Comparison of ENCODE assay signal across 2 cellular contexts in genomic region chr13:83941669-83942335, GRCh38.
TF ChIP-seq lines count a peak whose summit lies in the region.

No MANE protein-coding gene starts in this region.

TF ChIP-seq in HEK293, 187 proteins besides CTCF, POLR2A, EP300 and RAD21 (continued from another document):
- TF ChIP-seq KLF8 (tag by site-specific recombination; IDR thresholded peaks at IDR 0.05) (no peak), SETDB1 (IDR thresholded peaks at IDR 0.05; ENCODE audit: insufficient read length, low read length) (peak; percentile 85), ZNF302 (tag by site-specific recombination; IDR thresholded peaks at IDR 0.05; ENCODE audit: low read depth) (no peak), ZNF266 (tag by site-specific recombination; IDR thresholded peaks at IDR 0.05; ENCODE audit: low read depth) (no peak), ZNF133 (tag by site-specific recombination; IDR thresholded peaks at IDR 0.05) (no peak), SCRT2 (tag by site-specific recombination; IDR thresholded peaks at IDR 0.05) (no peak), REST (tag by site-specific recombination; IDR thresholded peaks at IDR 0.05) (no peak), ZBTB48 (tag by site-specific recombination; IDR thresholded peaks at IDR 0.05) (no peak), ZFP3 (tag by site-specific recombination; IDR thresholded peaks at IDR 0.05; ENCODE audit: low read depth) (no peak), TRIM28 (IDR thresholded peaks at IDR 0.05; ENCODE audit: borderline replicate concordance, low read length) (peak; percentile 79; the same call in 1 of the 2 replicates), KLF10 (tag by site-specific recombination; IDR thresholded peaks at IDR 0.05) (no peak)

TF ChIP-seq in H1, 55 proteins besides CTCF, POLR2A, EP300 and RAD21:
- TF ChIP-seq SIX5 (IDR thresholded peaks at IDR 0.05; ENCODE audit: low read depth, low read length) (no peak), HDAC2 (IDR thresholded peaks at IDR 0.05; ENCODE audit: borderline replicate concordance in 1 of 2, low read depth in 2 of 2, low read length in 2 of 2) (0 out of 4 replicates have a peak, but pooled peaks have one; percentile 18 to 74), EZH2 (IDR thresholded peaks at IDR 0.05; ENCODE audit: low read depth, low read length, severe bottlenecking) (no peak), TAF1 (IDR thresholded peaks at IDR 0.05; ENCODE audit: low read depth, low read length) (peak; percentile 51; the same call in 1 of the 2 replicates), POU5F1 (IDR thresholded peaks at IDR 0.05; ENCODE audit: low read depth, low read length) (no peak), TBP (IDR thresholded peaks at IDR 0.05; ENCODE audit: low read depth, low read length) (no peak), CHD7 (IDR thresholded peaks at IDR 0.05; ENCODE audit: insufficient replicate concordance, low read length) (peak; percentile 68), YY1 (IDR thresholded peaks at IDR 0.05; ENCODE audit: low read depth, low read length) (peak; percentile 73), SP1 (IDR thresholded peaks at IDR 0.05; ENCODE audit: low read depth, low read length) (peak; percentile 77), BACH1 (IDR thresholded peaks at IDR 0.05; ENCODE audit: low read length) (no peak), TEAD4 (IDR thresholded peaks at IDR 0.05; ENCODE audit: low read depth, low read length) (0 out of 2 replicates have a peak, but pooled peaks have one; percentile 21), CBX8 (IDR thresholded peaks at IDR 0.05; ENCODE audit: borderline replicate concordance, low read depth, low read length) (no peak), KDM1A (IDR thresholded peaks at IDR 0.05; ENCODE audit: borderline replicate concordance, low read length) (no peak), SIN3A (conservative IDR thresholded peaks at IDR 0.05 in 1 of 2, IDR thresholded peaks at IDR 0.05 in 1 of 2; ENCODE audit: low read depth in 1 of 2, low read length in 2 of 2) (no peak), KDM4A (IDR thresholded peaks at IDR 0.05; ENCODE audit: low read depth, low read length, severe bottlenecking) (no peak), TCF12 (IDR thresholded peaks at IDR 0.05; ENCODE audit: low read depth, low read length) (0 out of 2 replicates have a peak, but pooled peaks have one; percentile 15), CHD1 (IDR thresholded peaks at IDR 0.05; ENCODE audit: low read depth, low read length) (no peak)
- TF ChIP-seq, protein P1, sequence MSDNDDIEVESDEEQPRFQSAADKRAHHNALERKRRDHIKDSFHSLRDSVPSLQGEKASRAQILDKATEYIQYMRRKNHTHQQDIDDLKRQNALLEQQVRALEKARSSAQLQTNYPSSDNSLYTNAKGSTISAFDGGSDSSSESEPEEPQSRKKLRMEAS (IDR thresholded peaks at IDR 0.05) = peak; percentile 61
